ENCODE assay signal across 1 cellular context in the genomic region with DNA sequence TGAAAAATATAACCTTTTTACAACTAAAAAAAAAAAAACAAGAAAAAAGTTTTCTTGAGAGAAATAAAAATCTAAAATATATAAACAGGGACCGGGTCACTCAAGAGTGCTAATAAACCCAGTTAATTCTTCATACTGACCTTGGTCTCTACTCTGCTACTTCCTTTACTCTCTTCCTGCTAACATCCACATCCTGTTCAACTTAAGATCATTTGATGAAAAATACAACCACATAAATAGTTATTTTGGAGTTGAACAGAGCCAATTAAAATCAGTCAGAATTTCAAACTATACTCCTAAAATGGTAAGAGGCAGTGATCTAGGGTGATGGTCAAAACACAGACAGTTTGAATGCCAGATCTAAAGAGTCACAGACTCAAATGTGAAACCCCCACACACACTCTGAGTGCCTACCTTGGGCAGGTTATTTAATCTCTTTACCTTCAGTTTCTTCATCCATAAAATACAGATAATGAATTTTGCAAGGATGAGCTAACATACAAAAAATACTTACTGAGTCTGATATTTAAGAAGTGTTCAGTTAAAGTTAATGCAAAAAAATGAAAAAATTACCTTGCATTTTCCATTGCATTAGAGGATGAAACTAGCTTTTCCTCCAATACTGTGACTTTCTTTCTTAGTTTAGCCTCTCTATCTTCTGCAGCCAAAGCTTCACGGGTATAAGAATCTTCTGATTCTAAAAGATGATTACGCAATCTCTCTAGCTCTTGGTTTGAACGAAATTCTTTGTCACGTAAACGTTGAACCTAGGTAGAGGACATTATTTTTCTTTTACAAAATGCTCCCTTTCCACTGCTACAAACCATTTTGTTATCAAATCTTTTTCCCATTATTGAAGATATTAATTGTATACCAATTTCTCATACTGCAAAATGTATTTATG.
TF ChIP-seq lines count a peak whose summit lies in the region.

No MANE protein-coding gene starts in this region.

TF ChIP-seq in K562, 482 proteins besides CTCF, POLR2A, EP300 and RAD21 (continued from another document):
- TF ChIP-seq, protein P1, sequence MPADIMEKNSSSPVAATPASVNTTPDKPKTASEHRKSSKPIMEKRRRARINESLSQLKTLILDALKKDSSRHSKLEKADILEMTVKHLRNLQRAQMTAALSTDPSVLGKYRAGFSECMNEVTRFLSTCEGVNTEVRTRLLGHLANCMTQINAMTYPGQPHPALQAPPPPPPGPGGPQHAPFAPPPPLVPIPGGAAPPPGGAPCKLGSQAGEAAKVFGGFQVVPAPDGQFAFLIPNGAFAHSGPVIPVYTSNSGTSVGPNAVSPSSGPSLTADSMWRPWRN (IDR thresholded peaks at IDR 0.05; ENCODE audit: low read depth) = no peak
- no peak for TF ChIP-seq GATAD2B (IDR thresholded peaks at IDR 0.05; ENCODE audit: borderline replicate concordance)
- TF ChIP-seq, protein P2, sequence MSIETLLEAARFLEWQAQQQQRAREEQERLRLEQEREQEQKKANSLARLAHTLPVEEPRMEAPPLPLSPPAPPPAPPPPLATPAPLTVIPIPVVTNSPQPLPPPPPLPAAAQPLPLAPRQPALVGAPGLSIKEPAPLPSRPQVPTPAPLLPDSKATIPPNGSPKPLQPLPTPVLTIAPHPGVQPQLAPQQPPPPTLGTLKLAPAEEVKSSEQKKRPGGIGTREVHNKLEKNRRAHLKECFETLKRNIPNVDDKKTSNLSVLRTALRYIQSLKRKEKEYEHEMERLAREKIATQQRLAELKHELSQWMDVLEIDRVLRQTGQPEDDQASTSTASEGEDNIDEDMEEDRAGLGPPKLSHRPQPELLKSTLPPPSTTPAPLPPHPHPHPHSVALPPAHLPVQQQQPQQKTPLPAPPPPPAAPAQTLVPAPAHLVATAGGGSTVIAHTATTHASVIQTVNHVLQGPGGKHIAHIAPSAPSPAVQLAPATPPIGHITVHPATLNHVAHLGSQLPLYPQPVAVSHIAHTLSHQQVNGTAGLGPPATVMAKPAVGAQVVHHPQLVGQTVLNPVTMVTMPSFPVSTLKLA (conservative IDR thresholded peaks at IDR 0.05) = no peak
- peak; percentile 47; the same call in 1 of the 2 replicates for TF ChIP-seq CEBPG (CRISPR knock-in tag; IDR thresholded peaks at IDR 0.05)
- TF ChIP-seq CEBPG (tag; conservative IDR thresholded peaks at IDR 0.05 in 1 of 2, IDR thresholded peaks at IDR 0.05 in 1 of 2) = peak; percentile 75 to 98
